Comparison of ENCODE assay signal across 18 cellular contexts in the genomic region with DNA sequence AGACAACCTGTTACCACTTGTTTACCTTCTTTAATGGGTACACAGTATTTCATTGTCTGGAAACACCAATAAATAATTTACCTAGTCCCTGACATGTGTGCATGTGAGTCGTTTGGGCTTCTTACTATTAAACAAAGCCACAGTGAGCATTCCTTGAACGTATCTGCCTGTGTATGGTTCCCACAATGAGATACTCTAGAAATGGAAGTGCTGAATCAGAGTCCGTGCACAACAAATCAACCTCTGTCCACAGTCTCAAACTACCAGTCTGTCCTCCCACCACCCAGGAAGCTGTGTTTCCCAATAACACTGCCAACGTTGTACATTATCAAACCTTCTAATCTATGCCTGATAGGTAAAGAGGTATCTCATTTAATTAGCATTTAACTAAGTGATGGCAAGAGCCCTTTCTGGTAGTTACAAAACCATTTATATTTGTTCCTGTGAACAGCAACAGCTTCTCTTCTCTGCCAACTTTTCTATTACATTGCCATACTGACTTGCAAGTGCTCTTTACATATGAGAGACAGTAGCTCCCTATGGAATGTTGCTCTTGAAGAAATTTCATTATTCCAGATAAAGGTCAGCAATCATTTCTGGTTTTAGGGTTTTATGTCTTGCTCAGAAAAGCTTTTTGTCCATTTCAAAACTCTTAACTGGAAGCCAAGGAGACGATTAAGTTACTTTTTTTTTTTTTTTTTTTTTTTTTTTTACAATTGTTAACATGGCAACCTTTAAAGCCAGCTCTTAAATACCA. TPM values are rescaled to one million over a fixed set of nuclear protein-coding genes. Genes with fewer than 3 reads are reported as not detected.
A peak's percentile ranks its signal among the peaks of the same experiment; 100 is the strongest.
DNase-seq lines count a peak whose midpoint lies in the region; TF ChIP-seq lines count a peak whose summit lies in the region.
"Had no signal": no experiment of that assay in that cellular context is flagged by ENCODE, and none has a peak within 500 bp of the region (broad histone marks: within the 10 kb centered on the region; RNA-seq: fewer than 3 reads in every experiment).

No MANE protein-coding gene starts in this region.

- no peak for TF ChIP-seq CTCF in mammary epithelial cell (conservative IDR thresholded peaks at IDR 0.05 in 1 of 2, IDR thresholded peaks at IDR 0.05 in 1 of 2; ENCODE audit: extremely low read depth in 1 of 2, insufficient read depth in 1 of 2, low read depth in 1 of 2, low read length in 2 of 2)
- TF ChIP-seq CTCF in breast epithelium (IDR thresholded peaks at IDR 0.05): no peak
- no peak for TF ChIP-seq CTCF in prostate gland (IDR thresholded peaks at IDR 0.05)
- TF ChIP-seq CTCF in vagina (IDR thresholded peaks at IDR 0.05): no peak

- H3K4me2 ChIP-seq in mammary epithelial cell (ENCODE audit: insufficient read depth, low read depth, low read length): no peak overlapping the region
- H3K4me2 ChIP-seq: KMS-11 had no signal

- TF ChIP-seq POLR2A in breast epithelium (IDR thresholded peaks at IDR 0.05) (no peak), prostate gland (IDR thresholded peaks at IDR 0.05) (no peak), vagina (IDR thresholded peaks at IDR 0.05) (no peak)

- intact Hi-C loops in mammary epithelial cell (cut with micrococcal nuclease): no loop called here
- intact Hi-C loops in breast epithelium (cut with DNase I; ENCODE audit: low total_unique reads): no loop called here
- intact Hi-C loops in prostate gland (cut with DNase I): loop anchor here (5.0 kb wide), 1 partner anchor 62 kb away; no protein-coding TSS in a partner anchor
- intact Hi-C loops in vagina (cut with DNase I): no loop called here

- dilution Hi-C loops in mammary epithelial cell (cut with HindIII; ENCODE audit: low sequenced_read_pairs): no loop called here

- no peaks in the 10 kb centered on the region for H4K20me1 ChIP-seq in mammary epithelial cell (ENCODE audit: insufficient read depth, low read length)

- H3K4me3 ChIP-seq in mammary epithelial cell (replicated peaks in 1 of 3; ENCODE audit: insufficient read depth in 1 of 3, low read depth in 2 of 3, low read length in 3 of 3) (no peak overlapping the region), breast epithelium (no peak overlapping the region), prostate gland (no peak overlapping the region), vagina (no peak overlapping the region)

- DNase-seq in mammary epithelial cell: no peak
- no peak for DNase-seq in breast epithelium (ENCODE audit: low spot score in 2 of 2)
- DNase-seq in fibroblast of gingiva (ENCODE audit: low read depth): peak; percentile 61
- no peak for DNase-seq in prostate gland (ENCODE audit: low spot score)
- DNase-seq in vagina (ENCODE audit: extremely low spot score in 2 of 2): no peak
- no peak for DNase-seq in NCI-H748 treated with DMSO at 0.1 percent for 48 hours (lab: John Stamatoyannopoulos, UW)
- DNase-seq in NCI-H2107 treated with DMSO at 0.1 percent for 48 hours (lab: John Stamatoyannopoulos, UW; ENCODE audit: unreplicated experiment): no peak
- no peak for DNase-seq in pons (ENCODE audit: low spot score)
- DNase-seq: activated T-cell treated with anti-CD3 and anti-CD28 coated beads, Interleukin-2, amount 50 U/mL, for 48 hours; DMS 273 treated with DMSO at 0.1 percent for 48 hours; GF-D8; HFFc6; mesendoderm; NCI-H2081; NCI-H510A treated with DMSO at 0.1 percent for 48 hours; T-helper 2 cell had no signal

- no peak overlapping the region for H2AFZ ChIP-seq in mammary epithelial cell (ENCODE audit: low read depth, low read length)

- peak overlapping the region; percentile 50 for H3K27ac ChIP-seq in mammary epithelial cell (ENCODE audit: insufficient read depth, low read depth, low read length)
- peak overlapping the region in 1 of 2 donors; percentile 41 for H3K27ac ChIP-seq in breast epithelium
- H3K27ac ChIP-seq in prostate gland: peak overlapping the region; percentile 17 to 52
- H3K27ac ChIP-seq in vagina: peak overlapping the region; percentile 97
- H3K27ac ChIP-seq: 22Rv1, KMS-11 had no signal

- H3K27me3 ChIP-seq in mammary epithelial cell (ENCODE audit: insufficient read depth, low read length): no peaks in the 10 kb centered on the region
- H3K27me3 ChIP-seq in breast epithelium: no peaks in the 10 kb centered on the region
- H3K27me3 ChIP-seq in prostate gland (replicated peaks; ENCODE audit: insufficient read depth): no peaks in the 10 kb centered on the region
- H3K27me3 ChIP-seq in vagina: no peaks in the 10 kb centered on the region

- WGBS in mammary epithelial cell (ENCODE audit: low coverage, missing lambda C conversion rate): 35% methylated on average over 5 of the region's 5 CpGs
- 19% methylated on average over 5 of the region's 5 CpGs for WGBS in prostate gland

- no peak overlapping the region for H3K9ac ChIP-seq in mammary epithelial cell (ENCODE audit: insufficient read depth, low read length)
- H3K9ac ChIP-seq: KMS-11 had no signal

- BruUV-seq in mammary epithelial cell (replicated peaks; lab: Mats Ljungman, UMichigan): no TSS peak

- no peaks in the 10 kb centered on the region for H3K9me3 ChIP-seq in mammary epithelial cell (replicated peaks; ENCODE audit: insufficient read depth, low read length)
- no peaks in the 10 kb centered on the region for H3K9me3 ChIP-seq in breast epithelium
- no peaks in the 10 kb centered on the region for H3K9me3 ChIP-seq in prostate gland
- H3K9me3 ChIP-seq in vagina: no peaks in the 10 kb centered on the region

- peaks cover 100% of the 10 kb centered on the region for H3K79me2 ChIP-seq in mammary epithelial cell (ENCODE audit: insufficient read depth, low read length)

- peaks cover 70% of the 10 kb centered on the region for H3K36me3 ChIP-seq in mammary epithelial cell (ENCODE audit: insufficient read depth, low read length)
- no peaks in the 10 kb centered on the region for H3K36me3 ChIP-seq in breast epithelium
- H3K36me3 ChIP-seq in prostate gland: no peaks in the 10 kb centered on the region
- H3K36me3 ChIP-seq in vagina: peaks cover 0 to 59% of the 10 kb centered on the region in 2 donors

- in situ Hi-C loops in mammary epithelial cell (cut with MboI; ENCODE audit: low sequenced_read_pairs in 2 of 2): loop anchor here in 1 of 2 donors (25.0 kb wide), 2 partner anchors 553 to 878 kb away; no protein-coding TSS in a partner anchor

- CTCF ChIA-PET in mammary epithelial cell (lab: Charles Lee; ENCODE audit: low non-redundant PET): no interaction called here

- H3K4me1 ChIP-seq in mammary epithelial cell (ENCODE audit: insufficient read depth, low read length): peaks cover 55% of the 10 kb centered on the region
- no peaks in the 10 kb centered on the region for H3K4me1 ChIP-seq in breast epithelium
- peaks cover 24% of the 10 kb centered on the region for H3K4me1 ChIP-seq in prostate gland (replicated peaks)
- peaks cover 99% of the 10 kb centered on the region for H3K4me1 ChIP-seq in vagina

RNA-seq across cellular contexts. Expression of a gene that starts 14.7 kb away (rescaled TPM):
- total RNA-seq in mammary epithelial cell: 100 to 1,000 TPM; 244 to 283 TPM
- polyA plus RNA-seq in mammary epithelial cell: 54.7 TPM
- 300 TPM for polyA minus RNA-seq in mammary epithelial cell
- total RNA-seq in breast epithelium: 10 to 100 TPM; 49.0 to 97.9 (median 75.7) TPM
- 10 to 100 TPM; 46.5 to 72.3 TPM for total RNA-seq in prostate gland
- 185 TPM for total RNA-seq in vagina
